ENCODE assay signal across 19 cellular contexts in genomic region chr12:47438175-47438574, GRCh38.
A peak's percentile ranks its signal among the peaks of the same experiment; 100 is the strongest.
DNase-seq lines count a peak whose midpoint lies in the region; ATAC-seq and TF ChIP-seq lines count a peak whose summit lies in the region.
"Had no signal": no experiment of that assay in that cellular context is flagged by ENCODE, and none has a peak within 500 bp of the region (broad histone marks: within the 10 kb centered on the region; RNA-seq: fewer than 3 reads in every experiment).

No MANE protein-coding gene starts in this region.

- no peaks in the 10 kb centered on the region for H3K4me1 Mint-ChIP-seq in activated CD8-positive, alpha-beta T cell treated with anti-CD3 and anti-CD28 coated beads for 36 hours (ENCODE audit: low read depth)
- no peaks in the 10 kb centered on the region for H3K4me1 Mint-ChIP-seq in activated CD8-positive, alpha-beta T cell treated with anti-CD3 and anti-CD28 coated beads, Interleukin-2, amount 10 ng/mL, durations not matched to agents 7 days and 5 days (ENCODE audit: low read depth)
- H3K4me1 Mint-ChIP-seq in central memory CD8-positive, alpha-beta T cell: no peaks in the 10 kb centered on the region
- no peaks in the 10 kb centered on the region for H3K4me1 Mint-ChIP-seq in chondrocyte (ENCODE audit: low read depth)
- H3K4me1 Mint-ChIP-seq: CD14-positive monocyte; CD4-positive, alpha-beta memory T cell; CD4-positive, CD25-positive, alpha-beta regulatory T cell had no signal

- no peak overlapping the region for H3K4me3 ChIP-seq in HEK293 (ENCODE audit: low read depth, low read length)
- H3K4me3 ChIP-seq: A549, BLaER1 had no signal

- H3K27ac ChIP-seq in HEK293 (ENCODE audit: extremely low read depth, low read depth, low read length): no peak overlapping the region
- H3K27ac ChIP-seq: 22Rv1, A549, BLaER1 had no signal

- TF ChIP-seq CTCF in activated CD8-positive, alpha-beta T cell treated with anti-CD3 and anti-CD28 coated beads for 36 hours (IDR thresholded peaks at IDR 0.05): peak; percentile 40
- TF ChIP-seq CTCF in HEK293 (tag by site-specific recombination; IDR thresholded peaks at IDR 0.05) (no peak), chondrocyte (IDR thresholded peaks at IDR 0.05) (no peak)

- CTCF ChIA-PET in activated CD8-positive, alpha-beta T cell treated with anti-CD3 and anti-CD28 coated beads for 36 hours (lab: Charles Lee): no interaction called here
- CTCF ChIA-PET in activated CD8-positive, alpha-beta T cell treated with anti-CD3 and anti-CD28 coated beads, Interleukin-2, amount 10 ng/mL, durations not matched to agents 7 days and 5 days (lab: Charles Lee): no interaction called here
- CTCF ChIA-PET in HEK293 (lab: Yijun Ruan, JAX): interaction anchor here (0.6 kb wide), 1 partner anchor 131 kb away, joined by 5 read pairs; no protein-coding TSS in a partner anchor

- H3K36me3 Mint-ChIP-seq in activated CD8-positive, alpha-beta T cell treated with anti-CD3 and anti-CD28 coated beads for 36 hours (ENCODE audit: low read depth): no peaks in the 10 kb centered on the region
- H3K36me3 Mint-ChIP-seq in activated CD8-positive, alpha-beta T cell treated with anti-CD3 and anti-CD28 coated beads, Interleukin-2, amount 10 ng/mL, durations not matched to agents 7 days and 5 days (ENCODE audit: low read depth): peaks cover 2% of the 10 kb centered on the region
- no peaks in the 10 kb centered on the region for H3K36me3 Mint-ChIP-seq in central memory CD8-positive, alpha-beta T cell (ENCODE audit: insufficient read depth)
- peaks cover 5% of the 10 kb centered on the region for H3K36me3 Mint-ChIP-seq in chondrocyte (ENCODE audit: low read depth)
- H3K36me3 Mint-ChIP-seq: CD14-positive monocyte; CD4-positive, CD25-positive, alpha-beta regulatory T cell had no signal

- no peak overlapping the region for H3K4me3 Mint-ChIP-seq in activated CD8-positive, alpha-beta T cell treated with anti-CD3 and anti-CD28 coated beads for 36 hours
- H3K4me3 Mint-ChIP-seq in activated CD8-positive, alpha-beta T cell treated with anti-CD3 and anti-CD28 coated beads, Interleukin-2, amount 10 ng/mL, durations not matched to agents 7 days and 5 days: no peak overlapping the region
- H3K4me3 Mint-ChIP-seq in central memory CD8-positive, alpha-beta T cell: no peak overlapping the region
- H3K4me3 Mint-ChIP-seq in chondrocyte (ENCODE audit: unreplicated experiment): no peak overlapping the region
- H3K4me3 Mint-ChIP-seq: CD14-positive monocyte; CD4-positive, alpha-beta memory T cell; CD4-positive, CD25-positive, alpha-beta regulatory T cell had no signal

- DNase-seq in activated CD8-positive, alpha-beta T cell treated with anti-CD3 and anti-CD28 coated beads for 36 hours: no peak
- DNase-seq in activated CD8-positive, alpha-beta T cell treated with anti-CD3 and anti-CD28 coated beads, Interleukin-2, amount 10 ng/mL, durations not matched to agents 7 days and 5 days: no peak
- no peak for DNase-seq in central memory CD8-positive, alpha-beta T cell (ENCODE audit: low spot score in 2 of 2)
- DNase-seq in activated naive CD4-positive, alpha-beta T cell treated with anti-CD3 and anti-CD28 coated beads, Interleukin-2, amount 50 U/mL, for 16 hours: no peak
- DNase-seq in chondrocyte (ENCODE audit: low spot score): no peak
- DNase-seq: AML-193; BE2C; C1 segment of cervical spinal cord; Caco-2; Calu3; CD4-positive, alpha-beta memory T cell; CD4-positive, CD25-positive, alpha-beta regulatory T cell; DMS79 treated with DMSO at 0.1 percent for 48 hours; GF-D8 had no signal

- no peak for ATAC-seq in activated CD8-positive, alpha-beta T cell treated with anti-CD3 and anti-CD28 coated beads for 36 hours
- no peak for ATAC-seq in activated CD8-positive, alpha-beta T cell treated with anti-CD3 and anti-CD28 coated beads, Interleukin-2, amount 10 ng/mL, durations not matched to agents 7 days and 5 days
- ATAC-seq in central memory CD8-positive, alpha-beta T cell (replicated peaks; ENCODE audit: extremely low read depth, poor library complexity, severe bottlenecking): no peak
- ATAC-seq: A549 had no signal

- no peaks in the 10 kb centered on the region for H3K36me3 ChIP-seq in HEK293 (ENCODE audit: control insufficient read depth in 2 of 2, insufficient read depth in 1 of 2, low read length in 2 of 2)
- H3K36me3 ChIP-seq: BE2C, BLaER1 had no signal

- H3K4me1 ChIP-seq in HEK293 (ENCODE audit: control insufficient read depth, insufficient read depth, low read length): 0 out of 2 replicates have a peak, but pooled peaks cover 2% of the 10 kb centered on the region
- H3K4me1 ChIP-seq: A549, BE2C, BLaER1, Caco-2 had no signal

- H3K9me3 ChIP-seq in HEK293 (ENCODE audit: control insufficient read depth, insufficient read depth, low read depth, low read length): peaks cover 2% of the 10 kb centered on the region
- H3K9me3 ChIP-seq: BE2C had no signal

- no peak overlapping the region for H3K27ac Mint-ChIP-seq in activated CD8-positive, alpha-beta T cell treated with anti-CD3 and anti-CD28 coated beads for 36 hours
- no peak overlapping the region for H3K27ac Mint-ChIP-seq in activated CD8-positive, alpha-beta T cell treated with anti-CD3 and anti-CD28 coated beads, Interleukin-2, amount 10 ng/mL, durations not matched to agents 7 days and 5 days
- peak overlapping the region; percentile 70 for H3K27ac Mint-ChIP-seq in central memory CD8-positive, alpha-beta T cell (ENCODE audit: low read depth)
- no peak overlapping the region for H3K27ac Mint-ChIP-seq in chondrocyte (ENCODE audit: unreplicated experiment)
- H3K27ac Mint-ChIP-seq: CD14-positive monocyte; CD4-positive, alpha-beta memory T cell had no signal

- intact Hi-C loops in activated CD8-positive, alpha-beta T cell treated with anti-CD3 and anti-CD28 coated beads for 36 hours (cut with micrococcal nuclease): no loop called here

- POLR2A ChIA-PET in activated CD8-positive, alpha-beta T cell treated with anti-CD3 and anti-CD28 coated beads for 36 hours (lab: Charles Lee): no interaction called here
- POLR2A ChIA-PET in activated CD8-positive, alpha-beta T cell treated with anti-CD3 and anti-CD28 coated beads, Interleukin-2, amount 10 ng/mL, durations not matched to agents 7 days and 5 days (lab: Charles Lee): no interaction called here
- POLR2A ChIA-PET in HEK293 (lab: Yijun Ruan, JAX): no interaction called here

- H3K27me3 Mint-ChIP-seq in activated CD8-positive, alpha-beta T cell treated with anti-CD3 and anti-CD28 coated beads for 36 hours: no peaks in the 10 kb centered on the region
- H3K27me3 Mint-ChIP-seq in activated CD8-positive, alpha-beta T cell treated with anti-CD3 and anti-CD28 coated beads, Interleukin-2, amount 10 ng/mL, durations not matched to agents 7 days and 5 days (ENCODE audit: low read depth): peaks cover 3% of the 10 kb centered on the region
- H3K27me3 Mint-ChIP-seq in central memory CD8-positive, alpha-beta T cell: peaks cover 24% of the 10 kb centered on the region
- H3K27me3 Mint-ChIP-seq in chondrocyte (ENCODE audit: low read depth): peaks cover 8% of the 10 kb centered on the region
- H3K27me3 Mint-ChIP-seq: CD4-positive, alpha-beta memory T cell had no signal

- H3K9me3 Mint-ChIP-seq in activated CD8-positive, alpha-beta T cell treated with anti-CD3 and anti-CD28 coated beads for 36 hours: peaks cover 29% of the 10 kb centered on the region
- H3K9me3 Mint-ChIP-seq in activated CD8-positive, alpha-beta T cell treated with anti-CD3 and anti-CD28 coated beads, Interleukin-2, amount 10 ng/mL, durations not matched to agents 7 days and 5 days (ENCODE audit: insufficient read depth): peaks cover 13% of the 10 kb centered on the region
- H3K9me3 Mint-ChIP-seq in central memory CD8-positive, alpha-beta T cell: peaks cover 16% of the 10 kb centered on the region
- peaks cover 54% of the 10 kb centered on the region for H3K9me3 Mint-ChIP-seq in chondrocyte (ENCODE audit: low read depth)

TF ChIP-seq in HEK293, 187 proteins besides CTCF, POLR2A, EP300 and RAD21:
- TF ChIP-seq ZNF341 (tag by site-specific recombination; IDR thresholded peaks at IDR 0.05; ENCODE audit: low read depth) (no peak), ZNF366 (tag by site-specific recombination; conservative IDR thresholded peaks at IDR 0.05) (peak; percentile 76), ZNF354C (tag by site-specific recombination; IDR thresholded peaks at IDR 0.05; ENCODE audit: borderline replicate concordance, low read depth) (no peak), KLF7 (tag by site-specific recombination; IDR thresholded peaks at IDR 0.05; ENCODE audit: borderline replicate concordance) (no peak), ZNF792 (tag by site-specific recombination; IDR thresholded peaks at IDR 0.05) (no peak), ZNF677 (tag by site-specific recombination; IDR thresholded peaks at IDR 0.05) (no peak), SCRT2 (tag by site-specific recombination; IDR thresholded peaks at IDR 0.05) (no peak)
